1 cellular context compared by ENCODE assay signal in the genomic region with DNA sequence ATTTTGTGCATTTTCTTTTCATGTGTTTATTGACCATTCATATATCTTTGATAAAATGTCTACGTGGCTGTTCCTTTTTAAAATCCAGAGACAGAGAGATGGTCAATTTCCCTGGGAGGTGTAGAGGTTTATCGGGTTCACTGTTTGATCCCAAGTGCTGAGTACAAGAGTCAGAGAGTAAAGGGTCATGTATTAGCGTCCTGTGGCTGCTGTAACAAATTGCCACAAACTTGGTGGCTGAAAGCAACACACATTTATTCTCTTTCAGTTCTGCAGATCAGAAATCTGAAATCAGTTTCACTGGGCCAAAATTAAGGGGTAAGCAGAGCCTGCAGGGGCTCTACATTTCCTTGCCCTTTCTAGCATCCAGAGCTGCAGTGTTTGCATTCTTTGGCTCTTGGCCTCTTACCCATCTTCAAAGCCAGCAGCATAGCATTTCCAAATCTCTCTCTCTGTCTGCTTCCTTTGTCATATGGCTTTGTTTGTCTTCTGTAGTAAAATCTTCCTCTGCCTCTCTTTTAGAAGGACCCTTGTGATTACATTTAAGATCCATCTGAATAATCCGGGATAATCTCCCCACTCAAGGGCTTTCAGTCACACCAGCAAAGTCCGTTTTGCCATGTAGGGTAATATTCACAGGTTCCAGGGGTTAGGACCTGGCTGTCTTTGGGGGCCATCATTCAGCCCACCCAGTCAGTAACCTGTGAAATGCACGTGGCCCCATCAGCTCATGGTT.
A peak's percentile ranks its signal among the peaks of the same experiment; 100 is the strongest.
TF ChIP-seq lines count a peak whose summit lies in the region.

No MANE protein-coding gene starts in this region.

TF ChIP-seq in liver, 16 proteins besides CTCF, POLR2A, EP300 and RAD21:
- TF ChIP-seq NR2F2 (IDR thresholded peaks at IDR 0.05) (no peak), HNF4A (conservative IDR thresholded peaks at IDR 0.05) (peak; percentile 18 to 45), JUND (IDR thresholded peaks at IDR 0.05) (no peak)
- TF ChIP-seq, protein P1, sequence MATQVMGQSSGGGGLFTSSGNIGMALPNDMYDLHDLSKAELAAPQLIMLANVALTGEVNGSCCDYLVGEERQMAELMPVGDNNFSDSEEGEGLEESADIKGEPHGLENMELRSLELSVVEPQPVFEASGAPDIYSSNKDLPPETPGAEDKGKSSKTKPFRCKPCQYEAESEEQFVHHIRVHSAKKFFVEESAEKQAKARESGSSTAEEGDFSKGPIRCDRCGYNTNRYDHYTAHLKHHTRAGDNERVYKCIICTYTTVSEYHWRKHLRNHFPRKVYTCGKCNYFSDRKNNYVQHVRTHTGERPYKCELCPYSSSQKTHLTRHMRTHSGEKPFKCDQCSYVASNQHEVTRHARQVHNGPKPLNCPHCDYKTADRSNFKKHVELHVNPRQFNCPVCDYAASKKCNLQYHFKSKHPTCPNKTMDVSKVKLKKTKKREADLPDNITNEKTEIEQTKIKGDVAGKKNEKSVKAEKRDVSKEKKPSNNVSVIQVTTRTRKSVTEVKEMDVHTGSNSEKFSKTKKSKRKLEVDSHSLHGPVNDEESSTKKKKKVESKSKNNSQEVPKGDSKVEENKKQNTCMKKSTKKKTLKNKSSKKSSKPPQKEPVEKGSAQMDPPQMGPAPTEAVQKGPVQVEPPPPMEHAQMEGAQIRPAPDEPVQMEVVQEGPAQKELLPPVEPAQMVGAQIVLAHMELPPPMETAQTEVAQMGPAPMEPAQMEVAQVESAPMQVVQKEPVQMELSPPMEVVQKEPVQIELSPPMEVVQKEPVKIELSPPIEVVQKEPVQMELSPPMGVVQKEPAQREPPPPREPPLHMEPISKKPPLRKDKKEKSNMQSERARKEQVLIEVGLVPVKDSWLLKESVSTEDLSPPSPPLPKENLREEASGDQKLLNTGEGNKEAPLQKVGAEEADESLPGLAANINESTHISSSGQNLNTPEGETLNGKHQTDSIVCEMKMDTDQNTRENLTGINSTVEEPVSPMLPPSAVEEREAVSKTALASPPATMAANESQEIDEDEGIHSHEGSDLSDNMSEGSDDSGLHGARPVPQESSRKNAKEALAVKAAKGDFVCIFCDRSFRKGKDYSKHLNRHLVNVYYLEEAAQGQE (IDR thresholded peaks at IDR 0.05) = no peak
- TF ChIP-seq, protein P2, sequence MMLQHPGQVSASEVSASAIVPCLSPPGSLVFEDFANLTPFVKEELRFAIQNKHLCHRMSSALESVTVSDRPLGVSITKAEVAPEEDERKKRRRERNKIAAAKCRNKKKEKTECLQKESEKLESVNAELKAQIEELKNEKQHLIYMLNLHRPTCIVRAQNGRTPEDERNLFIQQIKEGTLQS (IDR thresholded peaks at IDR 0.05) = no peak
